ENCODE assay signal across 7 cellular contexts in genomic region chr6:84274856-84275255, GRCh38.
"Had no signal": no experiment of that assay in that cellular context is flagged by ENCODE, and none has a peak within 500 bp of the region (broad histone marks: within the 10 kb centered on the region; RNA-seq: fewer than 3 reads in every experiment).

No MANE protein-coding gene starts in this region.

- H3K9me3 ChIP-seq: HAP-1 had no signal

- H3K4me3 ChIP-seq: HAP-1 had no signal

- H3K27ac ChIP-seq: HL-60 had no signal

- H3K36me3 ChIP-seq: HAP-1 had no signal

- H3K4me1 ChIP-seq: HAP-1 had no signal

- DNase-seq: GOT3, H7, KBM-7 had no signal

- ATAC-seq: HCT116, HepG2 had no signal
